In genomic region chr17:38585056-38585804, GRCh38 we compare ENCODE assay signal across 1 cellular context.
TF ChIP-seq lines count a peak whose summit lies in the region.

No MANE protein-coding gene starts in this region.

TF ChIP-seq in HEK293, 187 proteins besides CTCF, POLR2A, EP300 and RAD21 (continued from another document):
- no peak for TF ChIP-seq INSM2 (tag by site-specific recombination; IDR thresholded peaks at IDR 0.05)
- TF ChIP-seq REPIN1 (tag by site-specific recombination; IDR thresholded peaks at IDR 0.05; ENCODE audit: low read depth) = no peak
